ENCODE assay signal across 23 cellular contexts in genomic region chr11:133678211-133678610, GRCh38.
A peak's percentile ranks its signal among the peaks of the same experiment; 100 is the strongest.
DNase-seq lines count a peak whose midpoint lies in the region; FAIRE-seq and TF ChIP-seq lines count a peak whose summit lies in the region.
"Had no signal": no experiment of that assay in that cellular context is flagged by ENCODE, and none has a peak within 500 bp of the region (broad histone marks: within the 10 kb centered on the region; RNA-seq: fewer than 3 reads in every experiment).

No MANE protein-coding gene starts in this region.

- H3K4me3 ChIP-seq in ascending aorta, result no peak overlapping the region
- H3K4me3 ChIP-seq: A549; BLaER1 treated with 17β-estradiol and CSF1 and Interleukin-3, amounts not matched to agents 10 nM and 100 nM; GM23248 had no signal

- no peak overlapping the region for H3K27ac ChIP-seq in ascending aorta
- H3K27ac ChIP-seq: A549; BLaER1 treated with 17β-estradiol and CSF1 and Interleukin-3, amounts not matched to agents 10 nM and 100 nM; GM23248 had no signal

- H3K36me3 Mint-ChIP-seq in mesothelial cell of epicardium, result no peaks in the 10 kb centered on the region
- H3K36me3 Mint-ChIP-seq: CD14-positive monocyte; CD8-positive, alpha-beta memory T cell had no signal

- H3K4me1 ChIP-seq in ascending aorta, result no peaks in the 10 kb centered on the region
- H3K4me1 ChIP-seq: A549; BE2C; BLaER1 treated with 17β-estradiol and CSF1 and Interleukin-3, amounts not matched to agents 10 nM and 100 nM had no signal

- peak; percentile 16 for FAIRE-seq in D721Med (lab: Jason Lieb, UNC)
- FAIRE-seq: A549, G401.6, GM12892, H1 had no signal

- H3K9me3 Mint-ChIP-seq in mesothelial cell of epicardium, result peaks cover 5% of the 10 kb centered on the region
- H3K9me3 Mint-ChIP-seq: CD4-positive, alpha-beta T cell had no signal

- H3K36me3 ChIP-seq in ascending aorta, result no peaks in the 10 kb centered on the region
- H3K36me3 ChIP-seq: BE2C; BLaER1 treated with 17β-estradiol and CSF1 and Interleukin-3, amounts not matched to agents 10 nM and 100 nM had no signal

- DNase-seq in D721Med (ENCODE audit: insufficient read length, low spot score) (no peak), NCI-H82 (lab: John Stamatoyannopoulos, UW) (peak; percentile 74), ecto neural progenitor cell (ENCODE audit: low spot score) (peak; percentile 1), AG08395 (ENCODE audit: low spot score) (no peak), mesothelial cell of epicardium (ENCODE audit: low spot score in 2 of 2, unreplicated experiment in 2 of 2) (no peak), ascending aorta (ENCODE audit: low spot score in 2 of 2) (no peak), AG08396 (ENCODE audit: low spot score) (no peak)
- DNase-seq: 8988T; AML-193; BE2C; CD4-positive, alpha-beta T cell; CD8-positive, alpha-beta memory T cell; DMS153; DND-41; GM23248; H7; HCEC 1CT had no signal

- TF ChIP-seq CTCF in D721Med (IDR thresholded peaks at IDR 0.05; ENCODE audit: insufficient read depth, missing control alignments) (no peak), mesothelial cell of epicardium (IDR thresholded peaks at IDR 0.05; ENCODE audit: unreplicated experiment) (no peak), ascending aorta (IDR thresholded peaks at IDR 0.05) (no peak)

- H3K4me3 Mint-ChIP-seq in mesothelial cell of epicardium, result no peak overlapping the region
- H3K4me3 Mint-ChIP-seq: CD14-positive monocyte; CD4-positive, alpha-beta T cell; CD8-positive, alpha-beta memory T cell had no signal

- H3K27ac Mint-ChIP-seq in mesothelial cell of epicardium, result no peak overlapping the region
- H3K27ac Mint-ChIP-seq: CD14-positive monocyte; CD4-positive, alpha-beta T cell; CD8-positive, alpha-beta memory T cell had no signal

- H3K27me3 ChIP-seq in ascending aorta, result no peaks in the 10 kb centered on the region
- H3K27me3 ChIP-seq: BLaER1 treated with 17β-estradiol and CSF1 and Interleukin-3, amounts not matched to agents 10 nM and 100 nM had no signal

- peaks cover 53% of the 10 kb centered on the region for H3K27me3 Mint-ChIP-seq in mesothelial cell of epicardium (ENCODE audit: low read depth)

- no peaks in the 10 kb centered on the region for H3K9me3 ChIP-seq in ascending aorta
- H3K9me3 ChIP-seq: A549; BE2C; BLaER1 treated with 17β-estradiol and CSF1 and Interleukin-3, amounts not matched to agents 10 nM and 100 nM had no signal

- no peaks in the 10 kb centered on the region for H3K4me1 Mint-ChIP-seq in mesothelial cell of epicardium
- H3K4me1 Mint-ChIP-seq: CD14-positive monocyte; CD8-positive, alpha-beta memory T cell had no signal

- intact Hi-C loops in ascending aorta (cut with DNase I), result no loop called here

Comparison
In these comparisons a context has a peak if more than half of its experiments do, and no peak if none do; other contexts are left out.
1. DNase-seq: peak in NCI-H82 (single experiment) and ecto neural progenitor cell (single experiment); none in D721Med (single experiment), AG08395 (single experiment), mesothelial cell of epicardium (0 of 2), ascending aorta (0 of 2) and AG08396 (single experiment).